In the genomic region with DNA sequence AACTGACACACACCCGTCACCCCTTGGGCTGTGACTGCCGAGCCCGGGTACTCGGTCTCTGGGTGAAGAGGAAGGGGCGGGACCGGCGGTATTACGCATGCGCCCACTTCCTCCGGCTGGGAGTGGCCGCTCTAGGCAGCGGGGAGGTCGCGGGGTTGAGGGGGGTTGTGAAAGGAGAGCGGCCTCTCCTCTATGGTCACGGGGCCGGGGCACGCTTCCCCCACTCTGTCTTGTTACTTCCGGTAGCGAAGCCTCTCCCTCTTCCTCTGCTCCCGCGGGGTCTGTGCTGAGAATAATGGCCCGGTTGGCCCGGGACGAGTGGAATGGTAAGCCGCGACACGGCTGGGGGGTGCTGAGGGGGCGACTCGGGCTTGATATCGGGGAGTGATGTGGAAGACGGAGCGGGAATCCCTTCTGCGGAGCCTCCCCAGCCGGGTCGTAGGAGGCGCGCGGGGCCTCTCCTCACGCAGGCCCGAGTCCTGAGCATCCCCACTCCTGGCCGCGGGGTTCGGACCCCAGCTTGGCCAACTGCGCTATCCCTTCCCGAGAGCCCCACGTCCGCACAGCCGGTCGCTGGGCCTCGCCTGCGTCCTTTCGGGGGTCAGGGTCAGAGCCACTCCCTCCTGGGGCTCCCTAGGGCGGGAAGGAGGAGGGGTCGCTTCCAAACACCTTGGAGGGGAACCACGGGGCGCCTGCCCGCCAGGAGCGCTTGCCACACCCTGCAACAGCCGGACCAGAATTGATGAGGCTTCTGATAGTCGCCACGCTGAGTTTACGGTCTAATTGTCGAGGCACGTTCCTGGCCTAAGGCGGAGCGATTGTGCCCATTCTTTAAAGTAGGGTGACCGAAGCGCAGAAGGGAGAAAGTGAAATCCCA, we compare ENCODE assay signal across 1 cellular context.
TF ChIP-seq lines count a peak whose summit lies in the region.

A gene with protein sequence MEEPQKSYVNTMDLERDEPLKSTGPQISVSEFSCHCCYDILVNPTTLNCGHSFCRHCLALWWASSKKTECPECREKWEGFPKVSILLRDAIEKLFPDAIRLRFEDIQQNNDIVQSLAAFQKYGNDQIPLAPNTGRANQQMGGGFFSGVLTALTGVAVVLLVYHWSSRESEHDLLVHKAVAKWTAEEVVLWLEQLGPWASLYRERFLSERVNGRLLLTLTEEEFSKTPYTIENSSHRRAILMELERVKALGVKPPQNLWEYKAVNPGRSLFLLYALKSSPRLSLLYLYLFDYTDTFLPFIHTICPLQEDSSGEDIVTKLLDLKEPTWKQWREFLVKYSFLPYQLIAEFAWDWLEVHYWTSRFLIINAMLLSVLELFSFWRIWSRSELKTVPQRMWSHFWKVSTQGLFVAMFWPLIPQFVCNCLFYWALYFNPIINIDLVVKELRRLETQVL (plus strand): TSS at position 259 of the 877 bp plus-strand sequence. CDS start 11,396 bp downstream, outside the sequence.

TF ChIP-seq in HepG2, 621 proteins besides CTCF, POLR2A, EP300 and RAD21 (continued from another document and continues in another):
- TF ChIP-seq SNAPC5 (CRISPR knock-in tag; IDR thresholded peaks at IDR 0.05; ENCODE audit: borderline replicate concordance) (peak; percentile 25; the same call in 1 of the 2 replicates), KLF16 (CRISPR knock-in tag; IDR thresholded peaks at IDR 0.05) (peak in 1 of 2 experiments; percentile 98; a peak in 2 of 4 replicates), SETDB1 (CRISPR knock-in tag; IDR thresholded peaks at IDR 0.05; ENCODE audit: borderline replicate concordance) (no peak), ASH2L (IDR thresholded peaks at IDR 0.05; ENCODE audit: insufficient read length, low read depth, low read length) (peak; percentile 91), CHD2 (IDR thresholded peaks at IDR 0.05; ENCODE audit: low read depth, low read length) (peak; percentile 78), PATZ1 (CRISPR knock-in tag; IDR thresholded peaks at IDR 0.05) (peak; percentile 84), MED13 (CRISPR knock-in tag; IDR thresholded peaks at IDR 0.05) (peak; percentile 72), NFIC (IDR thresholded peaks at IDR 0.05; ENCODE audit: low read length) (no peak), CC2D1A (CRISPR knock-in tag; IDR thresholded peaks at IDR 0.05) (no peak), ZNF558 (CRISPR knock-in tag; IDR thresholded peaks at IDR 0.05; ENCODE audit: borderline replicate concordance) (peak; percentile 86), IRF9 (CRISPR knock-in tag; IDR thresholded peaks at IDR 0.05; ENCODE audit: borderline replicate concordance) (peak; percentile 84), ERF (CRISPR knock-in tag; IDR thresholded peaks at IDR 0.05) (peak; percentile 98), RBFOX2 (IDR thresholded peaks at IDR 0.05; ENCODE audit: low read depth, low read length) (peak; percentile 95), ZNF205 (CRISPR knock-in tag; IDR thresholded peaks at IDR 0.05) (peak; percentile 95), NKX3-1 (CRISPR knock-in tag; IDR thresholded peaks at IDR 0.05) (peak; percentile 93; the same call in 1 of the 2 replicates), ZNF784 (CRISPR knock-in tag; IDR thresholded peaks at IDR 0.05; ENCODE audit: borderline replicate concordance) (peak; percentile 67; the same call in 1 of the 2 replicates), CEBPG (CRISPR knock-in tag; IDR thresholded peaks at IDR 0.05) (peak; percentile 77), HNRNPH1 (optimal IDR thresholded peaks at IDR 0.05; ENCODE audit: low read depth, low read length) (peak; percentile 74), TCF7L2 (IDR thresholded peaks at IDR 0.05; ENCODE audit: low read depth, low read length) (no peak), TEF (CRISPR knock-in tag; IDR thresholded peaks at IDR 0.05) (no peak)
- TF ChIP-seq, protein P1, sequence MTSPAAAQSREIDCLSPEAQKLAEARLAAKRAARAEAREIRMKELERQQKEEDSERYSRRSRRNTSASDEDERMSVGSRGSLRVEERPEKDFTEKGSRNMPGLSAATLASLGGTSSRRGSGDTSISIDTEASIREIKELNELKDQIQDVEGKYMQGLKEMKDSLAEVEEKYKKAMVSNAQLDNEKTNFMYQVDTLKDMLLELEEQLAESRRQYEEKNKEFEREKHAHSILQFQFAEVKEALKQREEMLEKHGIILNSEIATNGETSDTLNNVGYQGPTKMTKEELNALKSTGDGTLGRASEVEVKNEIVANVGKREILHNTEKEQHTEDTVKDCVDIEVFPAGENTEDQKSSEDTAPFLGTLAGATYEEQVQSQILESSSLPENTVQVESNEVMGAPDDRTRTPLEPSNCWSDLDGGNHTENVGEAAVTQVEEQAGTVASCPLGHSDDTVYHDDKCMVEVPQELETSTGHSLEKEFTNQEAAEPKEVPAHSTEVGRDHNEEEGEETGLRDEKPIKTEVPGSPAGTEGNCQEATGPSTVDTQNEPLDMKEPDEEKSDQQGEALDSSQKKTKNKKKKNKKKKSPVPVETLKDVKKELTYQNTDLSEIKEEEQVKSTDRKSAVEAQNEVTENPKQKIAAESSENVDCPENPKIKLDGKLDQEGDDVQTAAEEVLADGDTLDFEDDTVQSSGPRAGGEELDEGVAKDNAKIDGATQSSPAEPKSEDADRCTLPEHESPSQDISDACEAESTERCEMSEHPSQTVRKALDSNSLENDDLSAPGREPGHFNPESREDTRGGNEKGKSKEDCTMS (CRISPR knock-in tag; conservative IDR thresholded peaks at IDR 0.05), result peak; percentile 71; the same call in 1 of the 2 replicates
- TF ChIP-seq, protein P2, sequence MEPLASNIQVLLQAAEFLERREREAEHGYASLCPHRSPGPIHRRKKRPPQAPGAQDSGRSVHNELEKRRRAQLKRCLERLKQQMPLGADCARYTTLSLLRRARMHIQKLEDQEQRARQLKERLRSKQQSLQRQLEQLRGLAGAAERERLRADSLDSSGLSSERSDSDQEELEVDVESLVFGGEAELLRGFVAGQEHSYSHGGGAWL (CRISPR knock-in tag; IDR thresholded peaks at IDR 0.05), result peak; percentile 68
- TF ChIP-seq, protein P3, sequence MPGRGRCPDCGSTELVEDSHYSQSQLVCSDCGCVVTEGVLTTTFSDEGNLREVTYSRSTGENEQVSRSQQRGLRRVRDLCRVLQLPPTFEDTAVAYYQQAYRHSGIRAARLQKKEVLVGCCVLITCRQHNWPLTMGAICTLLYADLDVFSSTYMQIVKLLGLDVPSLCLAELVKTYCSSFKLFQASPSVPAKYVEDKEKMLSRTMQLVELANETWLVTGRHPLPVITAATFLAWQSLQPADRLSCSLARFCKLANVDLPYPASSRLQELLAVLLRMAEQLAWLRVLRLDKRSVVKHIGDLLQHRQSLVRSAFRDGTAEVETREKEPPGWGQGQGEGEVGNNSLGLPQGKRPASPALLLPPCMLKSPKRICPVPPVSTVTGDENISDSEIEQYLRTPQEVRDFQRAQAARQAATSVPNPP (CRISPR knock-in tag; IDR thresholded peaks at IDR 0.05), result 0 out of 2 replicates have a peak, but pooled peaks have one; percentile 50
- TF ChIP-seq, protein P4, sequence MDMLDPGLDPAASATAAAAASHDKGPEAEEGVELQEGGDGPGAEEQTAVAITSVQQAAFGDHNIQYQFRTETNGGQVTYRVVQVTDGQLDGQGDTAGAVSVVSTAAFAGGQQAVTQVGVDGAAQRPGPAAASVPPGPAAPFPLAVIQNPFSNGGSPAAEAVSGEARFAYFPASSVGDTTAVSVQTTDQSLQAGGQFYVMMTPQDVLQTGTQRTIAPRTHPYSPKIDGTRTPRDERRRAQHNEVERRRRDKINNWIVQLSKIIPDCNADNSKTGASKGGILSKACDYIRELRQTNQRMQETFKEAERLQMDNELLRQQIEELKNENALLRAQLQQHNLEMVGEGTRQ (IDR thresholded peaks at IDR 0.05; ENCODE audit: low read depth, low read length), result peak; percentile 72
- TF ChIP-seq, protein P4 (CRISPR knock-in tag; IDR thresholded peaks at IDR 0.05; ENCODE audit: borderline replicate concordance), result peak; percentile 66
- TF ChIP-seq, protein P5, sequence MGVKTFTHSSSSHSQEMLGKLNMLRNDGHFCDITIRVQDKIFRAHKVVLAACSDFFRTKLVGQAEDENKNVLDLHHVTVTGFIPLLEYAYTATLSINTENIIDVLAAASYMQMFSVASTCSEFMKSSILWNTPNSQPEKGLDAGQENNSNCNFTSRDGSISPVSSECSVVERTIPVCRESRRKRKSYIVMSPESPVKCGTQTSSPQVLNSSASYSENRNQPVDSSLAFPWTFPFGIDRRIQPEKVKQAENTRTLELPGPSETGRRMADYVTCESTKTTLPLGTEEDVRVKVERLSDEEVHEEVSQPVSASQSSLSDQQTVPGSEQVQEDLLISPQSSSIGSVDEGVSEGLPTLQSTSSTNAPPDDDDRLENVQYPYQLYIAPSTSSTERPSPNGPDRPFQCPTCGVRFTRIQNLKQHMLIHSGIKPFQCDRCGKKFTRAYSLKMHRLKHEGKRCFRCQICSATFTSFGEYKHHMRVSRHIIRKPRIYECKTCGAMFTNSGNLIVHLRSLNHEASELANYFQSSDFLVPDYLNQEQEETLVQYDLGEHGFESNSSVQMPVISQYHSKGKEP (CRISPR knock-in tag; IDR thresholded peaks at IDR 0.05), result peak; percentile 33
- TF ChIP-seq, protein P6, sequence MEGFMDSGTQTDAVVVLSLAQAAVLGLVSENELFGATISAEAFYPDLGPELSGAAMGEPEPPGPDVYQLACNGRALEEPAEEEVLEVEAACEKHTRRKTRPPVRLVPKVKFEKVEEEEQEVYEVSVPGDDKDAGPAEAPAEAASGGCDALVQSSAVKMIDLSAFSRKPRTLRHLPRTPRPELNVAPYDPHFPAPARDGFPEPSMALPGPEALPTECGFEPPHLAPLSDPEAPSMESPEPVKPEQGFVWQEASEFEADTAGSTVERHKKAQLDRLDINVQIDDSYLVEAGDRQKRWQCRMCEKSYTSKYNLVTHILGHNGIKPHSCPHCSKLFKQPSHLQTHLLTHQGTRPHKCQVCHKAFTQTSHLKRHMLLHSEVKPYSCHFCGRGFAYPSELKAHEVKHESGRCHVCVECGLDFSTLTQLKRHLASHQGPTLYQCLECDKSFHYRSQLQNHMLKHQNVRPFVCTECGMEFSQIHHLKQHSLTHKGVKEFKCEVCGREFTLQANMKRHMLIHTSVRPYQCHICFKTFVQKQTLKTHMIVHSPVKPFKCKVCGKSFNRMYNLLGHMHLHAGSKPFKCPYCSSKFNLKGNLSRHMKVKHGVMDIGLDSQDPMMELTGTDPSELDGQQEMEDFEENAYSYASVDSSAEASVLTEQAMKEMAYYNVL (CRISPR knock-in tag; IDR thresholded peaks at IDR 0.05; ENCODE audit: borderline replicate concordance), result peak; percentile 67
- TF ChIP-seq, protein P7, sequence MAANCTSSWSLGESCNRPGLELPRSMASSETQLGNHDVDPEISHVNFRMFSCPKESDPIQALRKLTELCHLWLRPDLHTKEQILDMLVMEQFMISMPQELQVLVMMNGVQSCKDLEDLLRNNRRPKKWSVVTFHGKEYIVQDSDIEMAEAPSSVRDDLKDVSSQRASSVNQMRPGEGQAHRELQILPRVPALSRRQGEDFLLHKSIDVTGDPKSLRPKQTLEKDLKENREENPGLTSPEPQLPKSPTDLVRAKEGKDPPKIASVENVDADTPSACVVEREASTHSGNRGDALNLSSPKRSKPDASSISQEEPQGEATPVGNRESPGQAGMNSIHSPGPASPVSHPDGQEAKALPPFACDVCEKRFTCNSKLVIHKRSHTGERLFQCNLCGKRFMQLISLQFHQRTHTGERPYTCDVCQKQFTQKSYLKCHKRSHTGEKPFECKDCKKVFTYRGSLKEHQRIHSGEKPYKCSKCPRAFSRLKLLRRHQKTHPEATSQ (CRISPR knock-in tag; IDR thresholded peaks at IDR 0.05; ENCODE audit: borderline replicate concordance), result peak; percentile 94; the same call in 1 of the 2 replicates
- TF ChIP-seq, protein P8, sequence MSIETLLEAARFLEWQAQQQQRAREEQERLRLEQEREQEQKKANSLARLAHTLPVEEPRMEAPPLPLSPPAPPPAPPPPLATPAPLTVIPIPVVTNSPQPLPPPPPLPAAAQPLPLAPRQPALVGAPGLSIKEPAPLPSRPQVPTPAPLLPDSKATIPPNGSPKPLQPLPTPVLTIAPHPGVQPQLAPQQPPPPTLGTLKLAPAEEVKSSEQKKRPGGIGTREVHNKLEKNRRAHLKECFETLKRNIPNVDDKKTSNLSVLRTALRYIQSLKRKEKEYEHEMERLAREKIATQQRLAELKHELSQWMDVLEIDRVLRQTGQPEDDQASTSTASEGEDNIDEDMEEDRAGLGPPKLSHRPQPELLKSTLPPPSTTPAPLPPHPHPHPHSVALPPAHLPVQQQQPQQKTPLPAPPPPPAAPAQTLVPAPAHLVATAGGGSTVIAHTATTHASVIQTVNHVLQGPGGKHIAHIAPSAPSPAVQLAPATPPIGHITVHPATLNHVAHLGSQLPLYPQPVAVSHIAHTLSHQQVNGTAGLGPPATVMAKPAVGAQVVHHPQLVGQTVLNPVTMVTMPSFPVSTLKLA (IDR thresholded peaks at IDR 0.05), result peak; percentile 89
